Comparison of ENCODE assay signal across 8 cellular contexts in genomic region chr5:50958852-50959457, GRCh38.
A peak's percentile ranks its signal among the peaks of the same experiment; 100 is the strongest.
DNase-seq lines count a peak whose midpoint lies in the region; ATAC-seq, FAIRE-seq and TF ChIP-seq lines count a peak whose summit lies in the region.

No MANE protein-coding gene starts in this region.

- H3K4me1 Mint-ChIP-seq in stimulated activated effector memory CD8-positive, alpha-beta T cell treated with anti-CD3 and anti-CD28 coated beads, Interleukin-12 subunit alpha, Interleukin-12 subunit beta, amount 100 ng/mL, for 72 hours, result peaks cover 13% of the 10 kb centered on the region

- H3K4me1 ChIP-seq in adipocyte (ENCODE audit: control insufficient read depth, insufficient read depth, low read length), result peaks cover 7% of the 10 kb centered on the region
- H3K4me1 ChIP-seq in keratinocyte (ENCODE audit: control insufficient read depth, extremely low read depth, insufficient read depth, low read length), result peaks cover 6% of the 10 kb centered on the region

- H3K4me3 ChIP-seq in BJ (ENCODE audit: low read depth, low read length), result no peak overlapping the region
- H3K4me3 ChIP-seq in adipocyte (ENCODE audit: low read length), result no peak overlapping the region
- H3K4me3 ChIP-seq in keratinocyte (ENCODE audit: control insufficient read depth in 2 of 3, extremely low read depth in 1 of 3, insufficient read depth in 2 of 3, low read depth in 1 of 3, low read length in 3 of 3), result no peak overlapping the region

- H3K9me3 ChIP-seq in adipocyte (ENCODE audit: control insufficient read depth, low read length), result no peaks in the 10 kb centered on the region
- H3K9me3 ChIP-seq in keratinocyte (ENCODE audit: control insufficient read depth, low read depth, low read length), result no peaks in the 10 kb centered on the region

- no peak overlapping the region for H3K4me3 Mint-ChIP-seq in stimulated activated effector memory CD8-positive, alpha-beta T cell treated with anti-CD3 and anti-CD28 coated beads, Interleukin-12 subunit alpha, Interleukin-12 subunit beta, amount 100 ng/mL, for 72 hours

- TF ChIP-seq CTCF in BJ (IDR thresholded peaks at IDR 0.05; ENCODE audit: insufficient read depth, low read depth, low read length) (peak; percentile 62), keratinocyte (optimal IDR thresholded peaks at IDR 0.05 in 1 of 3, IDR thresholded peaks at IDR 0.05 in 1 of 3, conservative IDR thresholded peaks at IDR 0.05 in 1 of 3; ENCODE audit: extremely low read depth in 1 of 3, insufficient read depth in 2 of 3, low read length in 3 of 3) (peak in 2 of 3 experiments; percentile 38 to 51)

- no peaks in the 10 kb centered on the region for H3K36me3 Mint-ChIP-seq in stimulated activated effector memory CD8-positive, alpha-beta T cell treated with anti-CD3 and anti-CD28 coated beads, Interleukin-12 subunit alpha, Interleukin-12 subunit beta, amount 100 ng/mL, for 72 hours

- no peaks in the 10 kb centered on the region for H3K79me2 ChIP-seq in keratinocyte (ENCODE audit: control insufficient read depth, insufficient read depth, low read length)

- no peaks in the 10 kb centered on the region for H3K9me1 ChIP-seq in keratinocyte (ENCODE audit: control insufficient read depth, extremely low read depth, insufficient read depth, low read length)

- dilution Hi-C loops in keratinocyte (cut with MboI; ENCODE audit: extremely low pct_ligation_motif_present, low sequenced_read_pairs), result no loop called here

- no peaks in the 10 kb centered on the region for H3K36me3 ChIP-seq in BJ (ENCODE audit: control insufficient read depth, insufficient read depth, low read length)
- no peaks in the 10 kb centered on the region for H3K36me3 ChIP-seq in adipocyte (ENCODE audit: control insufficient read depth, insufficient read depth, low read length, severe bottlenecking)
- H3K36me3 ChIP-seq in keratinocyte (ENCODE audit: control insufficient read depth in 2 of 2, extremely low read depth in 1 of 2, insufficient read depth in 2 of 2, low read length in 2 of 2), result no peaks in the 10 kb centered on the region

- H3K9ac ChIP-seq in adipocyte (ENCODE audit: low read length) (no peak overlapping the region), keratinocyte (ENCODE audit: control insufficient read depth, extremely low read depth, insufficient read depth, low read length) (no peak overlapping the region)

- H3K9me3 Mint-ChIP-seq in stimulated activated effector memory CD8-positive, alpha-beta T cell treated with anti-CD3 and anti-CD28 coated beads, Interleukin-12 subunit alpha, Interleukin-12 subunit beta, amount 100 ng/mL, for 72 hours, result no peaks in the 10 kb centered on the region

- DNase-seq in BJ (ENCODE audit: low read depth) (no peak), GM18507 (ENCODE audit: extremely low spot score, insufficient read length, low read depth) (no peak), NCI-H1092 treated with DMSO at 0.1 percent for 48 hours (lab: John Stamatoyannopoulos, UW) (peak; percentile 60), adipocyte (ENCODE audit: low read depth) (peak; percentile 74), keratinocyte (ENCODE audit: low read depth, low spot score) (no peak), activated gamma-delta T cell (lab: John Stamatoyannopoulos, UW) (no peak)
- DNase-seq in stimulated activated effector memory CD8-positive, alpha-beta T cell treated with anti-CD3 and anti-CD28 coated beads, Interleukin-12 subunit alpha, Interleukin-12 subunit beta, amount 100 ng/mL, for 72 hours (ENCODE audit: low spot score in 2 of 2), result no peak

- H3K27ac ChIP-seq in keratinocyte (ENCODE audit: control insufficient read depth, insufficient read depth, low read length), result no peak overlapping the region

- FAIRE-seq in GM18507 (lab: Jason Lieb, UNC) (peak; percentile 80), keratinocyte (lab: Jason Lieb, UNC) (no peak)

- H3K4me2 ChIP-seq in keratinocyte (ENCODE audit: control insufficient read depth, extremely low read depth, insufficient read depth, low read depth, low read length), result no peak overlapping the region

- POLR2A ChIA-PET in BJ (lab: Charles Lee), result no interaction called here

- H4K20me1 ChIP-seq in keratinocyte (ENCODE audit: control insufficient read depth, extremely low read depth, insufficient read depth, low read length), result no peaks in the 10 kb centered on the region

- H3K27me3 ChIP-seq in BJ (ENCODE audit: control insufficient read depth, insufficient read depth, low read length) (peaks cover 8% of the 10 kb centered on the region), adipocyte (replicated peaks; ENCODE audit: control insufficient read depth, insufficient read depth, low read length) (peaks cover 18% of the 10 kb centered on the region), keratinocyte (ENCODE audit: control insufficient read depth, extremely low read depth, insufficient read depth, low read length) (peaks cover 2% of the 10 kb centered on the region)

- no peak overlapping the region for H2AFZ ChIP-seq in keratinocyte (ENCODE audit: control insufficient read depth, low read length)

- ATAC-seq in HG02623 (IDR thresholded peaks at IDR 0.05; ENCODE audit: unreplicated experiment), result no peak
- ATAC-seq in stimulated activated effector memory CD8-positive, alpha-beta T cell treated with anti-CD3 and anti-CD28 coated beads, Interleukin-12 subunit alpha, Interleukin-12 subunit beta, amount 100 ng/mL, for 72 hours, result no peak

- CTCF ChIA-PET in BJ (lab: Yijun Ruan, JAX), result interaction anchor here (0.6 to 2.5 kb wide), 14 partner anchors 9 to 1700 kb away, joined by 3 to 11 read pairs (median 4); no protein-coding TSS in a partner anchor

- no peak overlapping the region for H3K27ac Mint-ChIP-seq in stimulated activated effector memory CD8-positive, alpha-beta T cell treated with anti-CD3 and anti-CD28 coated beads, Interleukin-12 subunit alpha, Interleukin-12 subunit beta, amount 100 ng/mL, for 72 hours

Comparison
In these comparisons a context has a peak if more than half of its experiments do, and no peak if none do; other contexts are left out.
1. DNase-seq: peak in NCI-H1092 treated with DMSO at 0.1 percent for 48 hours (single experiment) and adipocyte (single experiment); none in BJ (single experiment), GM18507 (single experiment), keratinocyte (single experiment), activated gamma-delta T cell (single experiment) and stimulated activated effector memory CD8-positive, alpha-beta T cell treated with anti-CD3 and anti-CD28 coated beads, Interleukin-12 subunit alpha, Interleukin-12 subunit beta, amount 100 ng/mL, for 72 hours (0 of 2).